In genomic region chr17:50872710-50873424, GRCh38 we compare ENCODE assay signal across 10 cellular contexts. TPM values are rescaled to one million over a fixed set of nuclear protein-coding genes. Genes with fewer than 3 reads are reported as not detected.
DNase-seq lines count a peak whose midpoint lies in the region; ATAC-seq, FAIRE-seq and TF ChIP-seq lines count a peak whose summit lies in the region.
"Had no signal": no experiment of that assay in that cellular context is flagged by ENCODE, and none has a peak within 500 bp of the region (broad histone marks: within the 10 kb centered on the region; RNA-seq: fewer than 3 reads in every experiment).

No MANE protein-coding gene starts in this region.

- H3K27me3 ChIP-seq in effector memory CD4-positive, alpha-beta T cell (replicated peaks; ENCODE audit: control insufficient read depth, insufficient read depth, low read length, poor library complexity, severe bottlenecking), result no peaks in the 10 kb centered on the region
- H3K27me3 ChIP-seq in H7 (ENCODE audit: control insufficient read depth, insufficient read depth, low read length), result no peaks in the 10 kb centered on the region

- no peak for ATAC-seq in GM21381 (IDR thresholded peaks at IDR 0.05; ENCODE audit: unreplicated experiment)

- no peak for DNase-seq in H54 (ENCODE audit: insufficient read length, low spot score)
- peak; percentile 58 for DNase-seq in activated CD4-positive, alpha-beta T cell treated with anti-CD3 and anti-CD28 coated beads for 4 hours
- DNase-seq in effector memory CD4-positive, alpha-beta T cell, result peak in 2 of 3 donors; percentile 25 to 43
- DNase-seq in stimulated activated CD4-positive, alpha-beta T cell treated with anti-CD3 and anti-CD28 coated beads, Interleukin-2, amount 100 ng/mL, for 4 hours (ENCODE audit: low read depth), result peak; percentile 50
- DNase-seq in H7, result no peak
- no peak for DNase-seq in pons (ENCODE audit: low spot score)
- DNase-seq in NCI-H2227 treated with DMSO at 0.1 percent for 48 hours (lab: John Stamatoyannopoulos, UW), result no peak

- peak; percentile 50 for FAIRE-seq in H54 (lab: Jason Lieb, UNC)
- FAIRE-seq: endometrium, GM18507 had no signal

- H3K9me3 ChIP-seq in effector memory CD4-positive, alpha-beta T cell (ENCODE audit: control insufficient read depth, low read length), result no peaks in the 10 kb centered on the region

- no peak for TF ChIP-seq POLR2A in H54 (IDR thresholded peaks at IDR 0.05; ENCODE audit: low read depth, low read length)

- H3K4me1 ChIP-seq in effector memory CD4-positive, alpha-beta T cell (ENCODE audit: control insufficient read depth, insufficient read depth, low read length, poor library complexity, severe bottlenecking), result peaks cover 38% of the 10 kb centered on the region

- H3K27ac ChIP-seq in effector memory CD4-positive, alpha-beta T cell (ENCODE audit: insufficient read depth, low read length, poor library complexity, severe bottlenecking), result no peak overlapping the region

- H3K36me3 ChIP-seq in effector memory CD4-positive, alpha-beta T cell (ENCODE audit: control insufficient read depth, insufficient read depth, low read length), result no peaks in the 10 kb centered on the region
- H3K36me3 ChIP-seq in H7 (replicated peaks; ENCODE audit: control insufficient read depth, insufficient read depth, low read length), result no peaks in the 10 kb centered on the region

- no peak overlapping the region for H3K4me3 ChIP-seq in effector memory CD4-positive, alpha-beta T cell (ENCODE audit: insufficient read depth, low read depth, low read length, poor library complexity, severe bottlenecking)
- no peak overlapping the region for H3K4me3 ChIP-seq in H7 (ENCODE audit: insufficient read depth, low read depth, low read length)

RNA-seq across cellular contexts. Expression of gene TOB1, which starts 6.7 kb away (rescaled TPM):
- 5.2 and 8.6 TPM in 2 replicates for total RNA-seq in H7 (2014; rRNA removed; shearing (Covaris generic))

RNA-seq across cellular contexts. Expression of gene WFIKKN2, which starts 37.5 kb away (rescaled TPM):
- not detected in 2 replicates for total RNA-seq in H7 (2014; rRNA removed; shearing (Covaris generic))

Comparison
In these comparisons a context has a peak if more than half of its experiments do, and no peak if none do; other contexts are left out.
1. DNase-seq: peak in activated CD4-positive, alpha-beta T cell treated with anti-CD3 and anti-CD28 coated beads for 4 hours (2 of 2), effector memory CD4-positive, alpha-beta T cell (2 of 3) and stimulated activated CD4-positive, alpha-beta T cell treated with anti-CD3 and anti-CD28 coated beads, Interleukin-2, amount 100 ng/mL, for 4 hours (single experiment); none in H54 (single experiment), H7 (single experiment), pons (single experiment) and NCI-H2227 treated with DMSO at 0.1 percent for 48 hours (single experiment).